ENCODE assay signal across 8 cellular contexts in genomic region chr13:71866173-71867091, GRCh38. TPM values are rescaled to one million over a fixed set of nuclear protein-coding genes. Genes with fewer than 3 reads are reported as not detected.
DNase-seq lines count a peak whose midpoint lies in the region; ATAC-seq and TF ChIP-seq lines count a peak whose summit lies in the region.

No MANE protein-coding gene starts in this region.

- no peaks in the 10 kb centered on the region for H3K9me3 Mint-ChIP-seq in activated naive CD4-positive, alpha-beta T cell treated with anti-CD3 and anti-CD28 coated beads, Interleukin-2, amount 50 U/mL, for 72 hours

- no peak overlapping the region for H3K27ac Mint-ChIP-seq in activated naive CD4-positive, alpha-beta T cell treated with anti-CD3 and anti-CD28 coated beads, Interleukin-2, amount 50 U/mL, for 72 hours

- peak overlapping the region; percentile 46 for H3K4me3 ChIP-seq in Jurkat, Clone E6-1 (ENCODE audit: low read length)
- peak overlapping the region; percentile 48 to 64 for H3K4me3 ChIP-seq in right atrium auricular region
- H3K4me3 ChIP-seq in psoas muscle = peak overlapping the region; percentile 72

- H3K9me3 ChIP-seq in right atrium auricular region = no peaks in the 10 kb centered on the region
- no peaks in the 10 kb centered on the region for H3K9me3 ChIP-seq in psoas muscle

- TF ChIP-seq CTCF in right atrium auricular region (IDR thresholded peaks at IDR 0.05) = no peak
- TF ChIP-seq CTCF in psoas muscle (IDR thresholded peaks at IDR 0.05) = no peak

- WGBS in psoas muscle, 3 donors = 0 to 1% (median 1%) methylated on average over 52 to 80 of the region's 80 CpGs

- peak; percentile 12 for DNase-seq in SIG-M5 treated with dmso at 0.1 percent for 504 hours (lab: John Stamatoyannopoulos, UW; ENCODE audit: unreplicated experiment)
- no peak for DNase-seq in SIG-M5 (lab: John Stamatoyannopoulos, UW)
- DNase-seq in Jurkat, Clone E6-1 (ENCODE audit: low read depth, low spot score) = no peak
- peak in 1 of 2 donors; percentile 6 for DNase-seq in activated naive CD4-positive, alpha-beta T cell treated with anti-CD3 and anti-CD28 coated beads, Interleukin-2, amount 50 U/mL, for 72 hours (ENCODE audit: low spot score in 2 of 2)
- no peak for DNase-seq in right atrium auricular region (ENCODE audit: low spot score)
- DNase-seq in psoas muscle = peak; percentile 23 to 59
- DNase-seq in dedifferentiated amniotic fluid mesenchymal stem cell (ENCODE audit: extremely low spot score) = no peak
- DNase-seq in inferior parietal cortex (ENCODE audit: extremely low spot score) = no peak

- H3K36me3 ChIP-seq in right atrium auricular region (no peaks in the 10 kb centered on the region), psoas muscle (ENCODE audit: insufficient read depth in 1 of 2, low read depth in 1 of 2) (no peaks in the 10 kb centered on the region)

- H3K4me1 ChIP-seq in right atrium auricular region = peaks cover 0 to 17% of the 10 kb centered on the region in 2 donors
- no peaks in the 10 kb centered on the region for H3K4me1 ChIP-seq in psoas muscle

- intact Hi-C loops in psoas muscle (cut with DNase I) = no loop called here

- H3K36me3 Mint-ChIP-seq in activated naive CD4-positive, alpha-beta T cell treated with anti-CD3 and anti-CD28 coated beads, Interleukin-2, amount 50 U/mL, for 72 hours = peaks cover 11 to 15% of the 10 kb centered on the region in 2 donors

- H3K27ac ChIP-seq in right atrium auricular region = peak overlapping the region; percentile 75
- H3K27ac ChIP-seq in psoas muscle = peak overlapping the region; percentile 62

- H3K27me3 ChIP-seq in right atrium auricular region = no peaks in the 10 kb centered on the region
- H3K27me3 ChIP-seq in psoas muscle (ENCODE audit: insufficient read depth in 3 of 3, low read length in 2 of 3) = peaks cover 0 to 44% (median 8%) of the 10 kb centered on the region in 3 donors

- ATAC-seq in activated naive CD4-positive, alpha-beta T cell treated with anti-CD3 and anti-CD28 coated beads, Interleukin-2, amount 50 U/mL, for 72 hours = peak; percentile 22 to 39
- peak in 2 of 4 donors; percentile 32 to 55 for ATAC-seq in psoas muscle

RNA-seq across cellular contexts. Expression of gene DACH1, which starts 0.6 kb away (rescaled TPM):
- 0.29 TPM for polyA plus RNA-seq in Jurkat, Clone E6-1 (2012; ENCODE audit: insufficient read depth, insufficient read length)
- not detected for total RNA-seq in activated naive CD4-positive, alpha-beta T cell treated with anti-CD3 and anti-CD28 coated beads, Interleukin-2, amount 50 U/mL, for 72 hours
- 1 to 10 TPM in 1 of 2 donors, under 1 TPM in 1; 0.39 to 1.6 TPM for total RNA-seq in right atrium auricular region
- 1 to 10 TPM; 1.1 to 3.6 (median 1.2) TPM for total RNA-seq in psoas muscle
- polyA plus RNA-seq in psoas muscle = under 1 TPM; 0.51 to 0.67 (median 0.57) TPM

Comparison
In these comparisons a context has a peak if more than half of its experiments do, and no peak if none do; other contexts are left out.
1. DNase-seq: peak in SIG-M5 treated with dmso at 0.1 percent for 504 hours (single experiment) and psoas muscle (2 of 2); none in SIG-M5 (single experiment), Jurkat, Clone E6-1 (single experiment), right atrium auricular region (single experiment), dedifferentiated amniotic fluid mesenchymal stem cell (single experiment) and inferior parietal cortex (single experiment).
2. Peak in every context shown above with its lines, with median percentiles within 50 percentile points of each other: H3K4me3 ChIP-seq.